ENCODE assay signal across 21 cellular contexts in the genomic region with DNA sequence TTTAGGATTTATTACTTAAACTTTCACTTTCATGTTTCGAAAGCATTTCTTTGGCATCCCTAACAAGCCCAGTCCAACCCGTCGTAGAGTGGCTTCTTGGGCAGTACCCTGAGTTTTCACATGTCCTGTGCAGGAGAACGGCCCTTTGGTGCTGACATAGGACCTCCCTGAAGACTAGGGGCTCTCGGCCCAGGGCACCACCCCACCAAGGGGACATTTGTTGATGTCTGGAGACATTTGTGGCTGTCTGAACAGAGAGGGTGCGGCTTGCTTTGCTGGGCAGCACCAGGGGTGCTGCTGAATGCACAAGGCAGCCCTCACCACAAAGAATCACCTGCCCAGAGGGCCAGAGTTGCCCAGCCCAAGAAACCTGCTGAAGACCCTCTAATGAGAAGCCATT.
"Had no signal": no experiment of that assay in that cellular context is flagged by ENCODE, and none has a peak within 500 bp of the region (broad histone marks: within the 10 kb centered on the region; RNA-seq: fewer than 3 reads in every experiment).

No MANE protein-coding gene starts in this region.

- H3K27ac Mint-ChIP-seq: immature natural killer cell, memory B cell, mesothelial cell of epicardium had no signal

- H3K27me3 Mint-ChIP-seq: memory B cell, naive B cell had no signal

- H3K4me1 Mint-ChIP-seq: immature natural killer cell, memory B cell, mesothelial cell of epicardium had no signal

- H3K9me3 Mint-ChIP-seq: immature natural killer cell, memory B cell, mesothelial cell of epicardium, naive B cell had no signal

- DNase-seq: heart right ventricle, hippocampal formation, hypothalamus, immature natural killer cell, kidney, kidney glomerular epithelial cell, left cardiac atrium, left colon, left ventricle myocardium inferior, left ventricle myocardium superior, lower lobe of right lung, mammary epithelial cell, mesenchymal stem cell, mesendoderm, midbrain, mucosa of descending colon, naive B cell had no signal

- ATAC-seq: left cardiac atrium, left colon, left lobe of liver, left lung, left ventricle myocardium superior, lower lobe of right lung, mucosa of descending colon had no signal

- H3K4me3 Mint-ChIP-seq: immature natural killer cell, memory B cell, mesothelial cell of epicardium, naive B cell had no signal
